ENCODE assay signal across 16 cellular contexts in genomic region chr10:88028072-88028471, GRCh38.
DNase-seq lines count a peak whose midpoint lies in the region; ATAC-seq and TF ChIP-seq lines count a peak whose summit lies in the region.
"Had no signal": no experiment of that assay in that cellular context is flagged by ENCODE, and none has a peak within 500 bp of the region (broad histone marks: within the 10 kb centered on the region; RNA-seq: fewer than 3 reads in every experiment).

No MANE protein-coding gene starts in this region.

- H3K9ac ChIP-seq in DND-41 (ENCODE audit: low read depth, low read length) (peak overlapping the region; percentile 43), OCI-LY3 (ENCODE audit: low read length) (peak overlapping the region; percentile 27; the same call in 1 of the 2 replicates)

- H3K4me2 ChIP-seq in DND-41 (ENCODE audit: insufficient read depth, low read length) (peak overlapping the region; percentile 18; the same call in 1 of the 2 replicates), OCI-LY3 (ENCODE audit: low read length) (peak overlapping the region; percentile 63)

- CTCF ChIA-PET in HEK293 (lab: Yijun Ruan, JAX): no interaction called here
- CTCF ChIA-PET in RWPE1 (lab: Yijun Ruan, JAX): no interaction called here

- ATAC-seq in DND-41 (ENCODE audit: insufficient read depth, low read depth) (peak; percentile 63), HG02973 (IDR thresholded peaks at IDR 0.05; ENCODE audit: unreplicated experiment) (no peak)
- no peak for ATAC-seq in naive thymus-derived CD8-positive, alpha-beta T cell
- ATAC-seq: activated T-cell treated with anti-CD3 and anti-CD28 coated beads, Interleukin-2, amount 50 U/mL, for 72 hours had no signal

- no peaks in the 10 kb centered on the region for H3K9me3 ChIP-seq in DND-41 (ENCODE audit: insufficient read depth, low read length, severe bottlenecking)
- H3K9me3 ChIP-seq in HEK293 (ENCODE audit: control insufficient read depth, insufficient read depth, low read depth, low read length): no peaks in the 10 kb centered on the region
- no peaks in the 10 kb centered on the region for H3K9me3 ChIP-seq in OCI-LY3 (ENCODE audit: insufficient read depth, low read length)
- H3K9me3 ChIP-seq: MG63, ovary, SJSA1, thyroid gland had no signal

- no peak overlapping the region for H3K4me3 ChIP-seq in DND-41 (ENCODE audit: low read depth in 1 of 2, low read length in 2 of 2)
- no peak overlapping the region for H3K4me3 ChIP-seq in HEK293 (ENCODE audit: low read depth, low read length)
- 0 out of 2 replicates have a peak overlapping the region, but pooled peaks have one; percentile 13 for H3K4me3 ChIP-seq in OCI-LY3 (ENCODE audit: low read length)
- H3K4me3 ChIP-seq: MG63, ovary, SJSA1, thyroid gland had no signal

- H3K79me2 ChIP-seq in DND-41 (ENCODE audit: insufficient read depth, low read length) (no peaks in the 10 kb centered on the region), OCI-LY3 (ENCODE audit: low read length) (no peaks in the 10 kb centered on the region)

- H3K9me3 Mint-ChIP-seq in naive thymus-derived CD8-positive, alpha-beta T cell: peaks cover 0 to 5% (median 0%) of the 10 kb centered on the region in 9 donors

- no peaks in the 10 kb centered on the region for H3K36me3 Mint-ChIP-seq in naive thymus-derived CD8-positive, alpha-beta T cell

- H2AFZ ChIP-seq in DND-41 (ENCODE audit: low read depth, low read length) (peak overlapping the region; percentile 68), OCI-LY3 (ENCODE audit: low read depth, low read length) (no peak overlapping the region)

- H3K27me3 ChIP-seq in DND-41 (ENCODE audit: insufficient read depth, low read length, poor library complexity) (no peaks in the 10 kb centered on the region), OCI-LY3 (ENCODE audit: low read depth, low read length) (no peaks in the 10 kb centered on the region; the same call in 1 of the 2 replicates)
- H3K27me3 ChIP-seq: MG63, ovary, SJSA1, thyroid gland had no signal

- DNase-seq in DND-41 (no peak), RWPE1 (ENCODE audit: low spot score) (no peak)
- DNase-seq in naive thymus-derived CD8-positive, alpha-beta T cell: no peak
- DNase-seq in activated CD4-positive, alpha-beta T cell treated with anti-CD3 and anti-CD28 coated beads, Interleukin-2, amount 50 U/mL, for 48 hours: no peak
- DNase-seq: activated CD4-positive, alpha-beta T cell treated with anti-CD3 and anti-CD28 coated beads, Interleukin-2, amount 50 U/mL, for 1 hour; activated T-cell treated with anti-CD3 and anti-CD28 coated beads, Interleukin-2, amount 50 U/mL, for 72 hours; caudate nucleus; left cardiac atrium; MG63; NK-92 treated with Interleukin-12 subunit alpha and Interleukin-12 subunit beta, amount 100 ng/mL, for 24 hours; ovary; thyroid gland had no signal

- H3K27me3 Mint-ChIP-seq in naive thymus-derived CD8-positive, alpha-beta T cell: no peaks in the 10 kb centered on the region

- H4K20me1 ChIP-seq in DND-41 (ENCODE audit: insufficient read depth, low read length) (no peaks in the 10 kb centered on the region), OCI-LY3 (ENCODE audit: insufficient read depth, low read length) (no peaks in the 10 kb centered on the region)

- peaks cover 2 to 21% (median 16%) of the 10 kb centered on the region in 4 donors for H3K4me1 Mint-ChIP-seq in naive thymus-derived CD8-positive, alpha-beta T cell

- peak overlapping the region; percentile 90 for H3K27ac ChIP-seq in DND-41 (ENCODE audit: low read length)
- no peak overlapping the region for H3K27ac ChIP-seq in HEK293 (ENCODE audit: extremely low read depth, low read depth, low read length)
- H3K27ac ChIP-seq in OCI-LY3 (ENCODE audit: low read length): peak overlapping the region; percentile 73
- H3K27ac ChIP-seq in RWPE1: no peak overlapping the region
- H3K27ac ChIP-seq: ovary, SJSA1, thyroid gland had no signal

- TF ChIP-seq CTCF in DND-41 (IDR thresholded peaks at IDR 0.05; ENCODE audit: borderline replicate concordance, extremely low read depth, low read length, poor library complexity, severe bottlenecking): no peak
- no peak for TF ChIP-seq CTCF in HEK293 (tag by site-specific recombination; IDR thresholded peaks at IDR 0.05)
- no peak for TF ChIP-seq CTCF in OCI-LY3 (IDR thresholded peaks at IDR 0.05; ENCODE audit: low read depth, low read length)
- TF ChIP-seq CTCF in RWPE1 (conservative IDR thresholded peaks at IDR 0.05; ENCODE audit: low read depth): no peak

- no peak overlapping the region for H3K4me3 Mint-ChIP-seq in naive thymus-derived CD8-positive, alpha-beta T cell
- H3K4me3 Mint-ChIP-seq: activated T-cell treated with anti-CD3 and anti-CD28 coated beads, Interleukin-2, amount 50 U/mL, for 72 hours had no signal

- H3K4me1 ChIP-seq in DND-41 (ENCODE audit: insufficient read depth, low read length) (peaks cover 33% of the 10 kb centered on the region), HEK293 (ENCODE audit: control insufficient read depth, insufficient read depth, low read length) (peaks cover 4% of the 10 kb centered on the region; the same call in 1 of the 2 replicates), OCI-LY3 (ENCODE audit: low read length) (peaks cover 24% of the 10 kb centered on the region)
- H3K4me1 ChIP-seq: thyroid gland had no signal

- no peaks in the 10 kb centered on the region for H3K36me3 ChIP-seq in DND-41 (ENCODE audit: insufficient read depth, low read length)
- H3K36me3 ChIP-seq in HEK293 (ENCODE audit: control insufficient read depth in 2 of 2, insufficient read depth in 1 of 2, low read length in 2 of 2): no peaks in the 10 kb centered on the region
- no peaks in the 10 kb centered on the region for H3K36me3 ChIP-seq in OCI-LY3 (replicated peaks; ENCODE audit: low read depth, low read length)
- H3K36me3 ChIP-seq: MG63, ovary, SJSA1, thyroid gland had no signal

- H3K27ac Mint-ChIP-seq in naive thymus-derived CD8-positive, alpha-beta T cell: peak overlapping the region in 9 of 10 donors; percentile 22 to 88 (median 63)
- H3K27ac Mint-ChIP-seq: activated T-cell treated with anti-CD3 and anti-CD28 coated beads, Interleukin-2, amount 50 U/mL, for 72 hours had no signal

- POLR2A ChIA-PET in HEK293 (lab: Yijun Ruan, JAX) (no interaction called here), RWPE1 (lab: Yijun Ruan, JAX; ENCODE audit: low non-redundant PET) (no interaction called here)
- POLR2A ChIA-PET in naive thymus-derived CD8-positive, alpha-beta T cell (lab: Charles Lee): interaction anchor here (2.3 kb wide), 1 partner anchor 166 kb away, joined by 6 read pairs; the partner anchor contains the start of genes KLLN and PTEN

TF ChIP-seq in HEK293, 187 proteins besides CTCF, POLR2A, EP300 and RAD21:
- TF ChIP-seq ZNF701 (tag by site-specific recombination; IDR thresholded peaks at IDR 0.05) (peak; percentile 92), ZNF645 (tag by site-specific recombination; IDR thresholded peaks at IDR 0.05) (no peak)

Comparison
In these comparisons a context has a peak if more than half of its experiments do, and no peak if none do; other contexts are left out.
1. H3K27ac ChIP-seq: peak in DND-41 (single experiment) and OCI-LY3 (single experiment); none in HEK293 (single experiment) and RWPE1 (single experiment).